8 cellular contexts compared by ENCODE assay signal in the genomic region with DNA sequence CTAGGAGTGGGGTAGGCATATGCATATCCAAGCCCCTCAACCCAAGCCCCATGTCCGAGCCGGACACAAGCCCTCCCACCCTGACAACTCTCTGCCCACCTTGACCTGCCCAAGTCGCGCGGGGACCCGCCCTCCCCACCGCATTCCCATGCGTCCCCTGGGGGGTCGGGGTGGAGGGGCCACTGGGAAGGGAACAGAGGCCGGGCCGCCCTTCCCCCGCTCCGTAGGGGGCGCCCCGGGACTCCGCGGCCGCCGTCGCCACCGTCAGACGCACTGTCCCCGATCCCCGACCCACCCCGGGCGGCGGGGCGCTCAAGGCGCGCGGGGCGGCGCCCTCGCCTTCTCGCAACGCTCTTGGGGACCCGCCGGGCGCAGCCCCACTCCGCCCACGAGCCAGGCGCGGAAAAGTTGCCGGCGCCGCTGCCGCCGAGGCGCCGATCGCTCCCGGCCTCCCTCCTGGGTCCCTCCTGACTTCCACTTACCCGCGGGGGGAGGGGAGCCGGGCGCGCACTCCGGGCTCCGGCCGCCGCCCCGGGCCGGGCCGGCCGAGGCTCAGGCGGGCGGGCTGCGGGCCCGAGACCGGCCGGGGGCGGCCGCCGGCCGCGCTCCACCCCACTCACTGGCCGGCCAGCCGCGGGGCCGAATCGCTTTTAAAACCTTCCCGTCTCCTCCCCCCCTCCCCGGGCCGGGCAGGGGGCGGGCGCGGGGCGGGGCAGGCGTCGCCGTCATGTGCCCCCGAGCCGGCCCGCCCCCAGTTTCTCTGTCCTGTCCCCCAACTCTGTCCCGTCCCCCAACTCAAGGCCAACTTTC. TPM values are rescaled to one million over a fixed set of nuclear protein-coding genes. Genes with fewer than 3 reads are reported as not detected.
A peak's percentile ranks its signal among the peaks of the same experiment; 100 is the strongest.
DNase-seq lines count a peak whose midpoint lies in the region; ATAC-seq and TF ChIP-seq lines count a peak whose summit lies in the region.

No MANE protein-coding gene starts in this region.

- H3K9ac ChIP-seq in GM23248, result peak overlapping the region; percentile 100

- H3K79me2 ChIP-seq in GM23248 (ENCODE audit: insufficient read depth) (peaks cover 56% of the 10 kb centered on the region), osteoblast (ENCODE audit: insufficient read depth, low read length) (peaks cover 54% of the 10 kb centered on the region)

- CTCF ChIA-PET in RWPE1 (lab: Yijun Ruan, JAX), result no interaction called here

- H3K4me1 Mint-ChIP-seq in activated naive CD8-positive, alpha-beta T cell (ENCODE audit: low read depth), result peaks cover 48% of the 10 kb centered on the region

- peaks cover 48% of the 10 kb centered on the region for H3F3A ChIP-seq in GM23248 (ENCODE audit: insufficient read depth)

- no peaks in the 10 kb centered on the region for H4K20me1 ChIP-seq in GM23248 (ENCODE audit: insufficient read depth)
- H4K20me1 ChIP-seq in osteoblast (ENCODE audit: insufficient read depth, low read length), result peaks cover 33% of the 10 kb centered on the region

- WGBS in GM23248 (ENCODE audit: low coverage in 1 of 2, low lambda C conversion rate in 2 of 2, missing lambda C conversion rate in 2 of 2), 2 experiments, result 1 to 2% methylated on average over 10 to 58 of the region's 95 CpGs

- H3K36me3 Mint-ChIP-seq in activated naive CD8-positive, alpha-beta T cell, result no peaks in the 10 kb centered on the region

- peak overlapping the region; percentile 94 for H3K4me3 Mint-ChIP-seq in activated naive CD8-positive, alpha-beta T cell

- H3K27me3 Mint-ChIP-seq in activated naive CD8-positive, alpha-beta T cell, result no peaks in the 10 kb centered on the region

- ATAC-seq in GM21576 (IDR thresholded peaks at IDR 0.05; ENCODE audit: unreplicated experiment) (no peak), HG03095 (IDR thresholded peaks at IDR 0.05; ENCODE audit: unreplicated experiment) (no peak)

- POLR2A ChIA-PET in RWPE1 (lab: Yijun Ruan, JAX; ENCODE audit: low non-redundant PET), result no interaction called here

- H3K27ac ChIP-seq in GM23248 (peak overlapping the region; percentile 100), RWPE1 (peak overlapping the region; percentile 100), osteoblast (ENCODE audit: low read depth, low read length) (peak overlapping the region; percentile 95)

- H3K4me1 ChIP-seq in GM23248 (ENCODE audit: insufficient read depth) (peaks cover 31% of the 10 kb centered on the region), osteoblast (ENCODE audit: insufficient read depth, low read length) (peaks cover 48% of the 10 kb centered on the region)

- H3K4me2 ChIP-seq in GM23248 (ENCODE audit: unreplicated experiment), result peak overlapping the region; percentile 97
- H3K4me2 ChIP-seq in osteoblast (ENCODE audit: insufficient read depth, low read length), result peak overlapping the region; percentile 98

- H3K36me3 ChIP-seq in GM23248 (ENCODE audit: low read depth), result peaks cover under 1% of the 10 kb centered on the region; the same call in 1 of the 2 replicates
- H3K36me3 ChIP-seq in osteoblast (ENCODE audit: insufficient read depth, low read length), result peaks cover 18% of the 10 kb centered on the region

- H3K9me3 ChIP-seq in GM23248 (ENCODE audit: low read depth), result no peaks in the 10 kb centered on the region
- no peaks in the 10 kb centered on the region for H3K9me3 ChIP-seq in osteoblast (ENCODE audit: low read depth, low read length)

- peak; percentile 44 to 46 for DNase-seq in AML-193 (lab: John Stamatoyannopoulos, UW)
- peak; percentile 86 for DNase-seq in GM23248
- DNase-seq in RWPE1 (ENCODE audit: low spot score), result peak; percentile 90
- peak in 38 of 42 donors; percentile 40 to 86 (median 66) for DNase-seq in head of caudate nucleus
- DNase-seq in osteoblast (ENCODE audit: insufficient read length, low spot score, missing footprints), result peak; percentile 98

- H2AFZ ChIP-seq in GM23248 (peak overlapping the region; percentile 37; the same call in 1 of the 2 replicates), osteoblast (ENCODE audit: low read length) (no peak overlapping the region)

- H3K9me2 ChIP-seq in GM23248 (ENCODE audit: insufficient read depth), result no peaks in the 10 kb centered on the region

- H3K27ac Mint-ChIP-seq in activated naive CD8-positive, alpha-beta T cell, result peak overlapping the region; percentile 91

- no peaks in the 10 kb centered on the region for H3K9me3 Mint-ChIP-seq in activated naive CD8-positive, alpha-beta T cell (ENCODE audit: low read depth)

- in situ Hi-C loops in GM23248 (cut with MboI), result no loop called here

- intact Hi-C loops in head of caudate nucleus (cut with DNase I), result no loop called here

- H3K4me3 ChIP-seq in GM23248, result peak overlapping the region; percentile 98
- peak overlapping the region; percentile 99 for H3K4me3 ChIP-seq in osteoblast (ENCODE audit: insufficient read depth, low read length)

- no peaks in the 10 kb centered on the region for H3K27me3 ChIP-seq in GM23248 (replicated peaks; ENCODE audit: insufficient read depth)
- no peaks in the 10 kb centered on the region for H3K27me3 ChIP-seq in osteoblast (ENCODE audit: insufficient read depth, low read length)

- TF ChIP-seq CTCF in RWPE1 (conservative IDR thresholded peaks at IDR 0.05; ENCODE audit: low read depth), result no peak
- no peak for TF ChIP-seq CTCF in osteoblast (IDR thresholded peaks at IDR 0.05; ENCODE audit: extremely low read depth, low read depth, low read length)

RNA-seq across cellular contexts. Expression of a gene that starts 34.4 kb away (rescaled TPM):
- not detected in 2 replicates for total RNA-seq in GM23248 (2014; rRNA removed; shearing (Covaris generic))
- 2.7 TPM in 2 replicates for polyA plus RNA-seq in GM23248 (2016; fragmentation: Nextera tagmentation; extraction: Ambion mirVana)
- total RNA-seq in osteoblast, result 0.59 TPM in 1 of 2 replicates, not detected in the other

RNA-seq across cellular contexts. Expression of a gene that starts 47.3 kb away (rescaled TPM):
- 2.9 and 3.0 TPM in 2 replicates for total RNA-seq in GM23248 (2014; rRNA removed; shearing (Covaris generic))
- polyA plus RNA-seq in GM23248 (2016; fragmentation: Nextera tagmentation; extraction: Ambion mirVana), result 0.35 and 0.81 TPM in 2 replicates
- total RNA-seq in osteoblast, result 6.8 and 9.0 TPM in 2 replicates

Comparison
In these comparisons a context has a peak if more than half of its experiments do, and no peak if none do; other contexts are left out.
1. DNase-seq: peak in every context shown above with its lines; median percentile 98 in osteoblast; 90 in RWPE1; 86 in GM23248; 66 in head of caudate nucleus; 45 in AML-193.